Comparison of ENCODE assay signal across 18 cellular contexts in genomic region chr12:57171668-57172067, GRCh38. TPM values are rescaled to one million over a fixed set of nuclear protein-coding genes. Genes with fewer than 3 reads are reported as not detected.
A peak's percentile ranks its signal among the peaks of the same experiment; 100 is the strongest.
DNase-seq lines count a peak whose midpoint lies in the region; ATAC-seq and TF ChIP-seq lines count a peak whose summit lies in the region.
"Had no signal": no experiment of that assay in that cellular context is flagged by ENCODE, and none has a peak within 500 bp of the region (broad histone marks: within the 10 kb centered on the region; RNA-seq: fewer than 3 reads in every experiment).

No MANE protein-coding gene starts in this region.

- 0 out of 2 replicates have a peak, but pooled peaks cover 2% of the 10 kb centered on the region for H4K20me1 ChIP-seq in SK-N-SH (ENCODE audit: insufficient read depth)

- H3K9ac ChIP-seq in SK-N-SH: no peak overlapping the region

- H3K79me2 ChIP-seq in SK-N-SH (ENCODE audit: insufficient read depth): no peaks in the 10 kb centered on the region

- no peak for TF ChIP-seq POLR2A in esophagus muscularis mucosa (IDR thresholded peaks at IDR 0.05; ENCODE audit: low read depth)
- no peak for TF ChIP-seq POLR2A in uterus (IDR thresholded peaks at IDR 0.05)

- peak; percentile 18 for ATAC-seq in SK-N-SH treated with all-trans-retinoic acid at 6 μM for 48 hours
- ATAC-seq in left lung: peak; percentile 20
- ATAC-seq: naive thymus-derived CD4-positive, alpha-beta T cell had no signal

- no peak for TF ChIP-seq RAD21 in SK-N-SH (IDR thresholded peaks at IDR 0.05; ENCODE audit: low read length)

- CTCF ChIA-PET in SK-N-SH (lab: Yijun Ruan, JAX): interaction anchor here (1.1 to 33.3 kb wide), 4 partner anchors 9 to 79 kb away, joined by 4 to 643 read pairs (median 616); partner anchors contain the start of genes LRP1 and LRP1-AS

- H3K4me3 ChIP-seq in SK-N-SH (ENCODE audit: low read depth in 2 of 2, low read length in 1 of 2) (no peak overlapping the region), esophagus muscularis mucosa (no peak overlapping the region), left lung (no peak overlapping the region), uterus (no peak overlapping the region)
- H3K4me3 ChIP-seq: skin epidermis had no signal

- no peak overlapping the region for H3K4me2 ChIP-seq in SK-N-SH

- intact Hi-C loops in esophagus muscularis mucosa (cut with DNase I): no loop called here
- intact Hi-C loops in left lung (cut with DNase I): no loop called here
- intact Hi-C loops in uterus (cut with DNase I; ENCODE audit: low total_unique reads): no loop called here

- no peak overlapping the region for H2AFZ ChIP-seq in SK-N-SH (ENCODE audit: low read depth)

- peaks cover 20 to 46% of the 10 kb centered on the region in 2 experiments for H3K36me3 ChIP-seq in SK-N-SH (replicated peaks in 1 of 2; ENCODE audit: control insufficient read depth in 1 of 2, insufficient read depth in 2 of 2, low read length in 1 of 2)
- H3K36me3 ChIP-seq in esophagus muscularis mucosa: peaks cover 18 to 88% (median 82%) of the 10 kb centered on the region in 4 donors
- H3K36me3 ChIP-seq in left lung: peaks cover 0 to 85% of the 10 kb centered on the region in 2 donors
- no peaks in the 10 kb centered on the region for H3K36me3 ChIP-seq in uterus

- H3K4me1 ChIP-seq in SK-N-SH (ENCODE audit: control insufficient read depth in 1 of 2, insufficient read depth in 2 of 2, low read depth in 1 of 2, low read length in 1 of 2): peaks cover 0 to 16% of the 10 kb centered on the region in 2 experiments; a peak in 1 of 4 replicates
- H3K4me1 ChIP-seq in esophagus muscularis mucosa: peaks cover 0 to 27% (median 13%) of the 10 kb centered on the region in 4 donors
- H3K4me1 ChIP-seq in left lung: no peaks in the 10 kb centered on the region
- H3K4me1 ChIP-seq in uterus: no peaks in the 10 kb centered on the region

- H3K27me3 ChIP-seq in SK-N-SH (ENCODE audit: insufficient read depth) (no peaks in the 10 kb centered on the region), esophagus muscularis mucosa (no peaks in the 10 kb centered on the region), left lung (no peaks in the 10 kb centered on the region), uterus (no peaks in the 10 kb centered on the region)

- POLR2A ChIA-PET in SK-N-SH (lab: Yijun Ruan, JAX): interaction anchor here (1.2 kb wide), 1 partner anchor 93 kb away, joined by 3 read pairs; no protein-coding TSS in a partner anchor

- H3K9me2 ChIP-seq in SK-N-SH: no peaks in the 10 kb centered on the region

- H3K27ac ChIP-seq in SK-N-SH (ENCODE audit: low read depth in 2 of 2, low read length in 1 of 2) (no peak overlapping the region), esophagus muscularis mucosa (replicated peaks in 1 of 4) (peak overlapping the region; percentile 22 to 39 (median 30)), left lung (no peak overlapping the region), uterus (peak overlapping the region; percentile 56 to 57)
- H3K27ac ChIP-seq: 22Rv1 had no signal

- no peak for TF ChIP-seq EP300 in SK-N-SH (IDR thresholded peaks at IDR 0.05; ENCODE audit: borderline replicate concordance in 1 of 2, low read depth in 1 of 2, low read length in 1 of 2)
- no peak for TF ChIP-seq EP300 in esophagus muscularis mucosa (IDR thresholded peaks at IDR 0.05)

- WGBS in SK-N-SH (ENCODE audit: low lambda C conversion rate): 67% methylated on average over 4 of the region's 4 CpGs
- 28% methylated on average over 4 of the region's 4 CpGs for WGBS in esophagus muscularis mucosa

- no peaks in the 10 kb centered on the region for H3F3A ChIP-seq in SK-N-SH (replicated peaks; ENCODE audit: insufficient read depth)

- H3K9me3 ChIP-seq in SK-N-SH (no peaks in the 10 kb centered on the region), esophagus muscularis mucosa (no peaks in the 10 kb centered on the region), left lung (no peaks in the 10 kb centered on the region), uterus (no peaks in the 10 kb centered on the region)

- TF ChIP-seq CTCF in SK-N-SH (IDR thresholded peaks at IDR 0.05): no peak
- TF ChIP-seq CTCF in esophagus muscularis mucosa (IDR thresholded peaks at IDR 0.05): no peak
- no peak for TF ChIP-seq CTCF in left lung (IDR thresholded peaks at IDR 0.05)
- no peak for TF ChIP-seq CTCF in uterus (IDR thresholded peaks at IDR 0.05)

- no peak for DNase-seq in SK-N-SH
- no peak for DNase-seq in esophagus muscularis mucosa (ENCODE audit: extremely low spot score)
- DNase-seq in left lung: no peak
- peak; percentile 71 to 74 for DNase-seq in uterus
- no peak for DNase-seq in T-helper 2 cell
- DNase-seq in NCI-H526 treated with DMSO at 0.1 percent for 48 hours (lab: John Stamatoyannopoulos, UW): no peak
- DNase-seq in superior temporal gyrus (ENCODE audit: extremely low spot score): no peak
- DNase-seq: activated naive CD4-positive, alpha-beta T cell treated with Interleukin-2 at 50 U/mL for 16 hours; COR-L47; naive thymus-derived CD4-positive, alpha-beta T cell; NCI-H1048 had no signal

TF ChIP-seq in SK-N-SH treated with all-trans-retinoic acid at 6 μM for 48 hours, 23 proteins besides CTCF, POLR2A, EP300 and RAD21 (continues in another document):
- TF ChIP-seq TCF4 (CRISPR knock-in tag; IDR thresholded peaks at IDR 0.05; ENCODE audit: borderline replicate concordance): no peak
- TF ChIP-seq, protein P1, sequence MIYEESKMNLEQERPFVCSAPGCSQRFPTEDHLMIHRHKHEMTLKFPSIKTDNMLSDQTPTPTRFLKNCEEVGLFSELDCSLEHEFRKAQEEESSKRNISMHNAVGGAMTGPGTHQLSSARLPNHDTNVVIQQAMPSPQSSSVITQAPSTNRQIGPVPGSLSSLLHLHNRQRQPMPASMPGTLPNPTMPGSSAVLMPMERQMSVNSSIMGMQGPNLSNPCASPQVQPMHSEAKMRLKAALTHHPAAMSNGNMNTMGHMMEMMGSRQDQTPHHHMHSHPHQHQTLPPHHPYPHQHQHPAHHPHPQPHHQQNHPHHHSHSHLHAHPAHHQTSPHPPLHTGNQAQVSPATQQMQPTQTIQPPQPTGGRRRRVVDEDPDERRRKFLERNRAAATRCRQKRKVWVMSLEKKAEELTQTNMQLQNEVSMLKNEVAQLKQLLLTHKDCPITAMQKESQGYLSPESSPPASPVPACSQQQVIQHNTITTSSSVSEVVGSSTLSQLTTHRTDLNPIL (CRISPR knock-in tag; IDR thresholded peaks at IDR 0.05; ENCODE audit: low read depth): no peak
- TF ChIP-seq ZFP30 (CRISPR knock-in tag; IDR thresholded peaks at IDR 0.05): no peak
- TF ChIP-seq ZC3H10 (CRISPR knock-in tag; IDR thresholded peaks at IDR 0.05): no peak
- no peak for TF ChIP-seq ZNF8 (CRISPR knock-in tag; IDR thresholded peaks at IDR 0.05)
- no peak for TF ChIP-seq TOX (CRISPR knock-in tag; IDR thresholded peaks at IDR 0.05; ENCODE audit: borderline replicate concordance)
- no peak for TF ChIP-seq BACH2 (CRISPR knock-in tag; IDR thresholded peaks at IDR 0.05; ENCODE audit: borderline replicate concordance)
- no peak for TF ChIP-seq ZNF565 (CRISPR knock-in tag; conservative IDR thresholded peaks at IDR 0.05; ENCODE audit: low read depth)
- TF ChIP-seq SNAI2 (CRISPR knock-in tag; IDR thresholded peaks at IDR 0.05): no peak
- no peak for TF ChIP-seq ZFP3 (CRISPR knock-in tag; IDR thresholded peaks at IDR 0.05)

TF ChIP-seq in SK-N-SH, 30 proteins besides CTCF, POLR2A, EP300 and RAD21 (continues in another document):
- no peak for TF ChIP-seq NRF1 (IDR thresholded peaks at IDR 0.05; ENCODE audit: low read depth, low read length)
- no peak for TF ChIP-seq GABPA (IDR thresholded peaks at IDR 0.05; ENCODE audit: low read depth)
- no peak for TF ChIP-seq NFIC (IDR thresholded peaks at IDR 0.05; ENCODE audit: borderline replicate concordance)
- TF ChIP-seq YY1 (IDR thresholded peaks at IDR 0.05; ENCODE audit: low read depth): no peak
- TF ChIP-seq MXI1 (IDR thresholded peaks at IDR 0.05; ENCODE audit: low read depth, low read length): no peak
- TF ChIP-seq TCF12 (IDR thresholded peaks at IDR 0.05): no peak

RNA-seq across cellular contexts. Expression of gene LRP1-AS, which starts 24.2 kb away (rescaled TPM):
- polyA plus RNA-seq in SK-N-SH (2012; rRNA removed): not detected in 2 replicates
- not detected in 2 replicates for polyA plus RNA-seq in SK-N-SH (2012; cell fraction: cytosol; rRNA removed)
- polyA plus RNA-seq in SK-N-SH (2012; cell fraction: nucleus; rRNA removed): not detected in 2 replicates
- not detected for total RNA-seq in esophagus muscularis mucosa
- total RNA-seq in left lung: not detected
- total RNA-seq in uterus: not detected
- total RNA-seq: cerebellum; naive thymus-derived CD4-positive, alpha-beta T cell; NCI-H460; RPMI7951; temporal lobe had no signal
- polyA plus RNA-seq: naive thymus-derived CD4-positive, alpha-beta T cell had no signal

RNA-seq across cellular contexts. Expression of gene LRP1, which starts 43.4 kb away (rescaled TPM):
- 18.8 and 55.0 TPM in 2 replicates for polyA plus RNA-seq in SK-N-SH (2012; rRNA removed)
- polyA plus RNA-seq in SK-N-SH (2012; cell fraction: cytosol; rRNA removed): 22.3 and 34.9 TPM in 2 replicates
- polyA plus RNA-seq in SK-N-SH (2012; cell fraction: nucleus; rRNA removed): 127 and 168 TPM in 2 replicates
- total RNA-seq in esophagus muscularis mucosa (100 to 1,000 TPM; 203 to 338 (median 250) TPM), left lung (100 to 1,000 TPM; 228 to 325 TPM), uterus (100 to 1,000 TPM; 164 to 507 (median 318) TPM)

RNA-seq across cellular contexts. Expression of gene NXPH4, which starts 44.9 kb away (rescaled TPM):
- polyA plus RNA-seq in SK-N-SH (2012; rRNA removed): 0.18 and 0.31 TPM in 2 replicates
- polyA plus RNA-seq in SK-N-SH (2012; cell fraction: cytosol; rRNA removed): 0.12 and 0.24 TPM in 2 replicates
- polyA plus RNA-seq in SK-N-SH (2012; cell fraction: nucleus; rRNA removed): 0.25 and 0.45 TPM in 2 replicates
- not detected for total RNA-seq in esophagus muscularis mucosa
- total RNA-seq in left lung: 1 to 10 TPM in 1 of 2 donors, under 1 TPM in 1; 0.93 to 1.0 TPM
- 1 to 10 TPM in 1 of 4 donors, not detected in 3; 6.3 TPM for total RNA-seq in uterus
- polyA plus RNA-seq: naive thymus-derived CD4-positive, alpha-beta T cell had no signal

RNA-seq across cellular contexts. Expression of gene SHMT2, which starts 57.8 kb away (rescaled TPM):
- polyA plus RNA-seq in SK-N-SH (2012; rRNA removed): 181 and 204 TPM in 2 replicates
- polyA plus RNA-seq in SK-N-SH (2012; cell fraction: cytosol; rRNA removed): 86.1 and 133 TPM in 2 replicates
- 206 and 207 TPM in 2 replicates for polyA plus RNA-seq in SK-N-SH (2012; cell fraction: nucleus; rRNA removed)
- total RNA-seq in esophagus muscularis mucosa (10 to 100 TPM; 22.8 to 60.4 (median 34.6) TPM), left lung (100 to 1,000 TPM in 1 of 2 donors, 10 to 100 TPM in 1; 64.7 to 116 TPM), uterus (100 to 1,000 TPM in 1 of 4 donors, 10 to 100 TPM in 3; 12.4 to 128 (median 35.3) TPM)

Comparison
In these comparisons a context has a peak if more than half of its experiments do, and no peak if none do; other contexts are left out.
1. DNase-seq: peak in uterus (2 of 2); none in SK-N-SH (single experiment), esophagus muscularis mucosa (single experiment), left lung (0 of 2), T-helper 2 cell (0 of 5), NCI-H526 treated with DMSO at 0.1 percent for 48 hours (single experiment) and superior temporal gyrus (single experiment).
2. H3K27ac ChIP-seq: peak in esophagus muscularis mucosa (4 of 4) and uterus (2 of 2); none in SK-N-SH (0 of 2) and left lung (0 of 2).